In genomic region chr6:138503881-138504680, GRCh38 we compare ENCODE assay signal across 2 cellular contexts.
A peak's percentile ranks its signal among the peaks of the same experiment; 100 is the strongest.
TF ChIP-seq lines count a peak whose summit lies in the region.

No MANE protein-coding gene starts in this region.

TF ChIP-seq in HEK293, 187 proteins besides CTCF, POLR2A, EP300 and RAD21:
- TF ChIP-seq ZNF664 (tag by site-specific recombination; IDR thresholded peaks at IDR 0.05) (peak; percentile 57; the same call in 1 of the 2 replicates), ZNF596 (tag by site-specific recombination; IDR thresholded peaks at IDR 0.05) (peak; percentile 69), ZNF362 (tag by site-specific recombination; IDR thresholded peaks at IDR 0.05) (no peak)

TF ChIP-seq in HepG2, 621 proteins besides CTCF, POLR2A, EP300 and RAD21 (continues in another document):
- TF ChIP-seq ARNT2 (CRISPR knock-in tag; IDR thresholded peaks at IDR 0.05; ENCODE audit: low read depth) = 0 out of 2 replicates have a peak, but pooled peaks have one; percentile 52
- no peak for TF ChIP-seq ZSCAN22 (CRISPR knock-in tag; IDR thresholded peaks at IDR 0.05)
- no peak for TF ChIP-seq ZNF816 (CRISPR knock-in tag; IDR thresholded peaks at IDR 0.05; ENCODE audit: borderline replicate concordance)
- 0 out of 2 replicates have a peak, but pooled peaks have one; percentile 14 for TF ChIP-seq PBX2 (CRISPR knock-in tag; IDR thresholded peaks at IDR 0.05)
- TF ChIP-seq ZGPAT (CRISPR knock-in tag; IDR thresholded peaks at IDR 0.05) = peak; percentile 82; the same call in 1 of the 2 replicates
- TF ChIP-seq JARID2 (CRISPR knock-in tag; IDR thresholded peaks at IDR 0.05; ENCODE audit: insufficient replicate concordance) = peak; percentile 38
- TF ChIP-seq ZBTB43 (CRISPR knock-in tag; conservative IDR thresholded peaks at IDR 0.05) = no peak; the same call in 1 of the 2 replicates
- TF ChIP-seq ZNF674 (CRISPR knock-in tag; IDR thresholded peaks at IDR 0.05; ENCODE audit: low read depth) = no peak
- TF ChIP-seq GATA4 (IDR thresholded peaks at IDR 0.05; ENCODE audit: borderline replicate concordance, low read depth) = peak; percentile 88; the same call in 1 of the 2 replicates
- peak; percentile 87 for TF ChIP-seq SIX4 (CRISPR knock-in tag; IDR thresholded peaks at IDR 0.05)
- TF ChIP-seq SKI (IDR thresholded peaks at IDR 0.05; ENCODE audit: partially characterized antibody) = peak; percentile 59
- peak; percentile 12; the same call in 1 of the 2 replicates for TF ChIP-seq SMC3 (IDR thresholded peaks at IDR 0.05; ENCODE audit: low read length)
- peak; percentile 37; the same call in 1 of the 2 replicates for TF ChIP-seq HINFP (CRISPR knock-in tag; IDR thresholded peaks at IDR 0.05; ENCODE audit: low read depth)
- TF ChIP-seq KIAA2018 (CRISPR knock-in tag; IDR thresholded peaks at IDR 0.05; ENCODE audit: borderline replicate concordance) = no peak
- TF ChIP-seq ZSCAN29 (CRISPR knock-in tag; conservative IDR thresholded peaks at IDR 0.05) = peak; percentile 56; the same call in 1 of the 2 replicates
- no peak for TF ChIP-seq ATF7-NPFF (CRISPR knock-in tag; IDR thresholded peaks at IDR 0.05; ENCODE audit: low read depth)
- peak; percentile 71 for TF ChIP-seq POLR2G (IDR thresholded peaks at IDR 0.05; ENCODE audit: low read depth, low read length)
- peak; percentile 69 for TF ChIP-seq NR2C2 (CRISPR knock-in tag; IDR thresholded peaks at IDR 0.05; ENCODE audit: borderline replicate concordance)
- no peak for TF ChIP-seq ZBTB37 (CRISPR knock-in tag; IDR thresholded peaks at IDR 0.05)
- no peak for TF ChIP-seq PAF1 (CRISPR knock-in tag; IDR thresholded peaks at IDR 0.05)
- TF ChIP-seq ZNF282 (IDR thresholded peaks at IDR 0.05; ENCODE audit: partially characterized antibody) = no peak
- 0 out of 2 replicates have a peak, but pooled peaks have one; percentile 10 for TF ChIP-seq KDM2A (CRISPR knock-in tag; IDR thresholded peaks at IDR 0.05; ENCODE audit: borderline replicate concordance, low read depth)
- TF ChIP-seq YY1 (IDR thresholded peaks at IDR 0.05; ENCODE audit: insufficient read depth, insufficient replicate concordance, low read depth, low read length) = no peak
- TF ChIP-seq FOXP1 (IDR thresholded peaks at IDR 0.05) = peak; percentile 47; the same call in 1 of the 2 replicates
- peak; percentile 69 for TF ChIP-seq FOXP1 (CRISPR knock-in tag; IDR thresholded peaks at IDR 0.05)
- no peak for TF ChIP-seq ZNF326 (CRISPR knock-in tag; IDR thresholded peaks at IDR 0.05; ENCODE audit: borderline replicate concordance)
- peak; percentile 85 for TF ChIP-seq SALL1 (CRISPR knock-in tag; IDR thresholded peaks at IDR 0.05)
- TF ChIP-seq RFX5 (IDR thresholded peaks at IDR 0.05; ENCODE audit: low read depth, low read length) = no peak
- no peak for TF ChIP-seq NFE2 (CRISPR knock-in tag; IDR thresholded peaks at IDR 0.05)
- TF ChIP-seq ZNF414 (CRISPR knock-in tag; IDR thresholded peaks at IDR 0.05) = 0 out of 2 replicates have a peak, but pooled peaks have one; percentile 66
- no peak; the same call in 1 of the 2 replicates for TF ChIP-seq ZNF747 (CRISPR knock-in tag; IDR thresholded peaks at IDR 0.05; ENCODE audit: borderline replicate concordance)
- TF ChIP-seq TRIM22 (IDR thresholded peaks at IDR 0.05) = no peak
- TF ChIP-seq TAF1 (CRISPR knock-in tag; IDR thresholded peaks at IDR 0.05) = peak; percentile 52; the same call in 1 of the 2 replicates
- no peak for TF ChIP-seq ZFP41 (CRISPR knock-in tag; IDR thresholded peaks at IDR 0.05; ENCODE audit: borderline replicate concordance)
